ENCODE assay signal across 1 cellular context in the genomic region with DNA sequence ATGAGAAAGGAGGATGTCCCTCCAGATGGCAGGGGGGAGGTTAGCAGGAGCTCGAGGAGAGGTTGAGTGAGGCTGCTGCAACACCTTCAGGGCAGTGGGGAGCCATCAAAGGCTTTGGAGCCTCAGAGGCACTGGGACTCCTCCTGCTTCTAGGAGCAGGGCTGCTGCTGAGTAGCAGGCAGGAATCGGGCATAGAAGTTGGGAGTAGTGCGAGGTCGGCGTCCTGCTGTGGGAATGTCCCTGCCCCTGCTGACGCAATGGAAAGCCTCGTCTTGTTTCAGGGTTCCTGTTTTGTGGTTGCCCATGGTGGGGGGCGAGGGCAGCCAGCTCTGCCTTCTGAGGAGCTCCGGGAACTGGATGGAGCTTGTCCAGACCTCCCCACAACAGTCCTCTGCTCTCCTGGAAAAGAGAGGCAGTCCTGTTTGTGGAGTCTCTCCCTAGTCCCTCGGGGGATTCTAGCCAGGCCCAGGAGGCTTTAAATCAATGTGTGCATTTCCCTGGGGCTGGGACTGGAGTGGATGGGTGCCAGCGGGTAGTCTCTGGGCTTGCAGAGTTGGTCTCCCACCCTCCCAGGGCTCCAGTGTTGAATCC.
TF ChIP-seq lines count a peak whose summit lies in the region.

No MANE protein-coding gene starts in this region.

TF ChIP-seq in GM12878, 131 proteins besides CTCF, POLR2A, EP300 and RAD21 (continued from another document):
- TF ChIP-seq, protein P1, sequence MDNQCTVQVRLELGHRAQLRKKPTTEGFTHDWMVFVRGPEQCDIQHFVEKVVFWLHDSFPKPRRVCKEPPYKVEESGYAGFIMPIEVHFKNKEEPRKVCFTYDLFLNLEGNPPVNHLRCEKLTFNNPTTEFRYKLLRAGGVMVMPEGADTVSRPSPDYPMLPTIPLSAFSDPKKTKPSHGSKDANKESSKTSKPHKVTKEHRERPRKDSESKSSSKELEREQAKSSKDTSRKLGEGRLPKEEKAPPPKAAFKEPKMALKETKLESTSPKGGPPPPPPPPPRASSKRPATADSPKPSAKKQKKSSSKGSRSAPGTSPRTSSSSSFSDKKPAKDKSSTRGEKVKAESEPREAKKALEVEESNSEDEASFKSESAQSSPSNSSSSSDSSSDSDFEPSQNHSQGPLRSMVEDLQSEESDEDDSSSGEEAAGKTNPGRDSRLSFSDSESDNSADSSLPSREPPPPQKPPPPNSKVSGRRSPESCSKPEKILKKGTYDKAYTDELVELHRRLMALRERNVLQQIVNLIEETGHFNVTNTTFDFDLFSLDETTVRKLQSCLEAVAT (IDR thresholded peaks at IDR 0.05) = peak; percentile 47; the same call in 1 of the 2 replicates
- TF ChIP-seq KLF5 (IDR thresholded peaks at IDR 0.05; ENCODE audit: partially characterized antibody) = no peak
- 0 out of 2 replicates have a peak, but pooled peaks have one; percentile 30 for TF ChIP-seq TAF1 (IDR thresholded peaks at IDR 0.05; ENCODE audit: borderline replicate concordance, low read depth, low read length)
- TF ChIP-seq TCF7 (IDR thresholded peaks at IDR 0.05; ENCODE audit: borderline replicate concordance) = no peak
- peak; percentile 82; the same call in 1 of the 2 replicates for TF ChIP-seq IRF4 (IDR thresholded peaks at IDR 0.05; ENCODE audit: low read depth, low read length)
- TF ChIP-seq, protein P2, sequence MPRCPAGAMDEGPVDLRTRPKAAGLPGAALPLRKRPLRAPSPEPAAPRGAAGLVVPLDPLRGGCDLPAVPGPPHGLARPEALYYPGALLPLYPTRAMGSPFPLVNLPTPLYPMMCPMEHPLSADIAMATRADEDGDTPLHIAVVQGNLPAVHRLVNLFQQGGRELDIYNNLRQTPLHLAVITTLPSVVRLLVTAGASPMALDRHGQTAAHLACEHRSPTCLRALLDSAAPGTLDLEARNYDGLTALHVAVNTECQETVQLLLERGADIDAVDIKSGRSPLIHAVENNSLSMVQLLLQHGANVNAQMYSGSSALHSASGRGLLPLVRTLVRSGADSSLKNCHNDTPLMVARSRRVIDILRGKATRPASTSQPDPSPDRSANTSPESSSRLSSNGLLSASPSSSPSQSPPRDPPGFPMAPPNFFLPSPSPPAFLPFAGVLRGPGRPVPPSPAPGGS (IDR thresholded peaks at IDR 0.05; ENCODE audit: borderline replicate concordance, insufficient read depth, low read depth, low read length, poor library complexity, severe bottlenecking) = peak; percentile 77
- peak; percentile 68 for TF ChIP-seq ATF7 (IDR thresholded peaks at IDR 0.05; ENCODE audit: low read depth)
- TF ChIP-seq MXI1 (IDR thresholded peaks at IDR 0.05; ENCODE audit: low read depth, low read length) = 0 out of 2 replicates have a peak, but pooled peaks have one; percentile 36
- no peak for TF ChIP-seq MYB (IDR thresholded peaks at IDR 0.05; ENCODE audit: borderline replicate concordance, low read depth, low read length)
- TF ChIP-seq SP1 (IDR thresholded peaks at IDR 0.05; ENCODE audit: low read depth, low read length) = peak; percentile 79
- no peak for TF ChIP-seq YY1 (IDR thresholded peaks at IDR 0.05; ENCODE audit: low read depth, low read length)
- TF ChIP-seq CBFB (IDR thresholded peaks at IDR 0.05; ENCODE audit: low read depth) = peak; percentile 88
- peak; percentile 95 for TF ChIP-seq PAX5 (IDR thresholded peaks at IDR 0.05; ENCODE audit: borderline replicate concordance, low read depth, low read length)
